Comparison of ENCODE assay signal across 1 cellular context in genomic region chr1:147670319-147671003, GRCh38.
TF ChIP-seq lines count a peak whose summit lies in the region.

ACP6 (minus strand) TSS chr1:147670524; CDS start chr1:147670048, 476 bp downstream.

TF ChIP-seq in HCT116, 20 proteins besides CTCF, POLR2A, EP300 and RAD21 (continued from another document):
- TF ChIP-seq CEBPB (IDR thresholded peaks at IDR 0.05; ENCODE audit: low read depth) (no peak), SP1 (IDR thresholded peaks at IDR 0.05; ENCODE audit: low read depth) (peak; percentile 68), TCF7L2 (IDR thresholded peaks at IDR 0.05; ENCODE audit: borderline replicate concordance, extremely low read depth, insufficient read depth, insufficient read length) (peak; percentile 95), POLR2AphosphoS5 (IDR thresholded peaks at IDR 0.05; ENCODE audit: low read depth, low read length) (peak; percentile 83), MAX (IDR thresholded peaks at IDR 0.05) (peak; percentile 38)
